In the genomic region with DNA sequence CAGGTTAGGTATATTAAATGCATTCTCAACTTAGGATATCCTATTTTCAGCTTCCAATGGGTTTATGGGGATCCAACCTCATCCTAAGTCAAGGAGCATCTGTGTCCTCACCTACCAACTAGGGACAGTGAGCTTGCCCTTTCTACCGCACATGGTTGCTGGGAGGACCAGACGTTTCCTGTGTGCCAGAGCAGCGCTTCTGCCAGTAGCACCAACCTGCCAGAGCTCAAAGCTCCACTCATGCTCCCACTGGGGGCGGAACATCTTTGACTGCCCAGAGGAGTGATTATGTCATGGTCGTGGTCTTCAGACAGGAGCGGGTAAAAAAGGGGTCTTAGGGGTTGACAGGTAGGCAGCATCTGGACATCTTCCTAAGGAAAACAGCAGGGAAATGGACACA, we compare ENCODE assay signal across 24 cellular contexts. TPM values are rescaled to one million over a fixed set of nuclear protein-coding genes. Genes with fewer than 3 reads are reported as not detected.
DNase-seq lines count a peak whose midpoint lies in the region; ATAC-seq and TF ChIP-seq lines count a peak whose summit lies in the region.
"Had no signal": no experiment of that assay in that cellular context is flagged by ENCODE, and none has a peak within 500 bp of the region (broad histone marks: within the 10 kb centered on the region; RNA-seq: fewer than 3 reads in every experiment).

No MANE protein-coding gene starts in this region.

- no peak overlapping the region for H3K9ac ChIP-seq in endodermal cell (ENCODE audit: extremely low read depth, low read length, poor library complexity, severe bottlenecking)

- ATAC-seq in activated naive CD4-positive, alpha-beta T cell treated with anti-CD3 and anti-CD28 coated beads, Interleukin-2, amount 50 U/mL, for 72 hours: no peak
- ATAC-seq in CD8-positive, alpha-beta T cell: no peak
- ATAC-seq in GM18502 (IDR thresholded peaks at IDR 0.05; ENCODE audit: poor library complexity, unreplicated experiment): no peak
- ATAC-seq: GM12878, GM23338 had no signal

- POLR2A ChIA-PET in CD8-positive, alpha-beta T cell (lab: Charles Lee): interaction anchor here (0.9 kb wide), 1 partner anchor 11 kb away, joined by 3 read pairs; no protein-coding TSS in a partner anchor

- WGBS in endodermal cell (ENCODE audit: insufficient coverage in 1 of 2, insufficient read length in 1 of 2), 2 experiments: 96 to 97% methylated on average over 5 to 6 of the region's 6 CpGs

- peaks cover 21% of the 10 kb centered on the region for H3K4me1 Mint-ChIP-seq in activated naive CD4-positive, alpha-beta T cell treated with anti-CD3 and anti-CD28 coated beads, Interleukin-2, amount 50 U/mL, for 24 hours
- H3K4me1 Mint-ChIP-seq in CD8-positive, alpha-beta T cell (ENCODE audit: low read depth): peaks cover 29% of the 10 kb centered on the region
- H3K4me1 Mint-ChIP-seq in endodermal cell: peaks cover 11% of the 10 kb centered on the region

- H3K27me3 ChIP-seq in CD8-positive, alpha-beta T cell (ENCODE audit: insufficient read depth, low read length): no peaks in the 10 kb centered on the region
- no peaks in the 10 kb centered on the region for H3K27me3 ChIP-seq in endodermal cell (ENCODE audit: control insufficient read depth, insufficient read depth, low read length, poor library complexity, severe bottlenecking)
- no peaks in the 10 kb centered on the region for H3K27me3 ChIP-seq in vagina

- H3K4me3 Mint-ChIP-seq in activated naive CD4-positive, alpha-beta T cell treated with anti-CD3 and anti-CD28 coated beads, Interleukin-2, amount 50 U/mL, for 24 hours: no peak overlapping the region
- H3K4me3 Mint-ChIP-seq in CD8-positive, alpha-beta T cell: no peak overlapping the region
- no peak overlapping the region for H3K4me3 Mint-ChIP-seq in endodermal cell
- H3K4me3 Mint-ChIP-seq: CD4-positive, alpha-beta T cell; GM23338 had no signal

- no peak for TF ChIP-seq CTCF in CD8-positive, alpha-beta T cell (IDR thresholded peaks at IDR 0.05)
- TF ChIP-seq CTCF in endodermal cell (conservative IDR thresholded peaks at IDR 0.05): no peak
- TF ChIP-seq CTCF in vagina (IDR thresholded peaks at IDR 0.05): no peak

- H3K9me3 ChIP-seq in CD8-positive, alpha-beta T cell (ENCODE audit: low read length): no peaks in the 10 kb centered on the region
- H3K9me3 ChIP-seq in endodermal cell (ENCODE audit: control insufficient read depth, low read length): no peaks in the 10 kb centered on the region
- no peaks in the 10 kb centered on the region for H3K9me3 ChIP-seq in vagina
- H3K9me3 ChIP-seq: Caco-2 had no signal

- H3K36me3 Mint-ChIP-seq in activated naive CD4-positive, alpha-beta T cell treated with anti-CD3 and anti-CD28 coated beads, Interleukin-2, amount 50 U/mL, for 24 hours: peaks cover 8% of the 10 kb centered on the region
- H3K36me3 Mint-ChIP-seq in activated naive CD4-positive, alpha-beta T cell treated with anti-CD3 and anti-CD28 coated beads, Interleukin-2, amount 50 U/mL, for 72 hours: peaks cover 8 to 23% of the 10 kb centered on the region in 2 donors
- H3K36me3 Mint-ChIP-seq in CD8-positive, alpha-beta T cell: peaks cover 88% of the 10 kb centered on the region
- H3K36me3 Mint-ChIP-seq in endodermal cell (ENCODE audit: low read depth): peaks cover 69% of the 10 kb centered on the region

- H3K36me3 ChIP-seq in CD8-positive, alpha-beta T cell (ENCODE audit: insufficient read depth, low read length): peaks cover 47% of the 10 kb centered on the region
- H3K36me3 ChIP-seq in endodermal cell (ENCODE audit: control insufficient read depth, insufficient read depth, low read length): peaks cover 61% of the 10 kb centered on the region
- peaks cover 0 to 42% of the 10 kb centered on the region in 2 donors for H3K36me3 ChIP-seq in vagina

- H3K27ac Mint-ChIP-seq in activated naive CD4-positive, alpha-beta T cell treated with anti-CD3 and anti-CD28 coated beads, Interleukin-2, amount 50 U/mL, for 24 hours: peak overlapping the region; percentile 36
- H3K27ac Mint-ChIP-seq in activated naive CD4-positive, alpha-beta T cell treated with anti-CD3 and anti-CD28 coated beads, Interleukin-2, amount 50 U/mL, for 72 hours: no peak overlapping the region
- H3K27ac Mint-ChIP-seq in CD8-positive, alpha-beta T cell: peak overlapping the region; percentile 15
- no peak overlapping the region for H3K27ac Mint-ChIP-seq in endodermal cell
- H3K27ac Mint-ChIP-seq: GM23338 had no signal

- no peak for TF ChIP-seq POLR2A in vagina (IDR thresholded peaks at IDR 0.05)

- no peaks in the 10 kb centered on the region for H3K4me1 ChIP-seq in CD8-positive, alpha-beta T cell (ENCODE audit: insufficient read depth, low read length)
- no peaks in the 10 kb centered on the region for H3K4me1 ChIP-seq in endodermal cell (ENCODE audit: control insufficient read depth, insufficient read depth, low read length)
- H3K4me1 ChIP-seq in vagina: no peaks in the 10 kb centered on the region
- H3K4me1 ChIP-seq: Caco-2 had no signal

- intact Hi-C loops in CD8-positive, alpha-beta T cell (cut with DNase I, micrococcal nuclease): no loop called here
- intact Hi-C loops in vagina (cut with DNase I): no loop called here

- no peaks in the 10 kb centered on the region for H3K9me3 Mint-ChIP-seq in activated naive CD4-positive, alpha-beta T cell treated with anti-CD3 and anti-CD28 coated beads, Interleukin-2, amount 50 U/mL, for 24 hours
- H3K9me3 Mint-ChIP-seq in activated naive CD4-positive, alpha-beta T cell treated with anti-CD3 and anti-CD28 coated beads, Interleukin-2, amount 50 U/mL, for 72 hours: no peaks in the 10 kb centered on the region
- no peaks in the 10 kb centered on the region for H3K9me3 Mint-ChIP-seq in CD8-positive, alpha-beta T cell
- H3K9me3 Mint-ChIP-seq in endodermal cell: no peaks in the 10 kb centered on the region
- H3K9me3 Mint-ChIP-seq: CD4-positive, alpha-beta T cell; GM23338 had no signal

- no peak overlapping the region for H3K27ac ChIP-seq in CD8-positive, alpha-beta T cell (ENCODE audit: low read depth, low read length)
- H3K27ac ChIP-seq in endodermal cell (ENCODE audit: low read depth, low read length) (no peak overlapping the region), vagina (no peak overlapping the region)

- no peak overlapping the region for H3K4me3 ChIP-seq in CD8-positive, alpha-beta T cell (ENCODE audit: low read depth, low read length)
- H3K4me3 ChIP-seq in endodermal cell (ENCODE audit: low read length) (no peak overlapping the region), vagina (no peak overlapping the region)
- H3K4me3 ChIP-seq: GM12878, GM23338 had no signal

- no peak for DNase-seq in activated naive CD4-positive, alpha-beta T cell treated with anti-CD3 and anti-CD28 coated beads, Interleukin-2, amount 50 U/mL, for 72 hours (ENCODE audit: low spot score in 2 of 2)
- DNase-seq in CD8-positive, alpha-beta T cell: no peak
- DNase-seq in endodermal cell (peak; percentile 39), vagina (ENCODE audit: extremely low spot score in 2 of 2) (peak; percentile 46 to 78), COR-L47 (lab: John Stamatoyannopoulos, UW) (no peak)
- DNase-seq: Caco-2; CD4-positive, alpha-beta T cell; DMS 273 treated with DMSO at 0.1 percent for 48 hours; DMS79; EL; GDM1; HCEC 1CT; NCI-H1048; NCI-H1417; NCI-H1694; NCI-H2029 treated with DMSO at 0.1 percent for 48 hours; NCI-H446 treated with DMSO at 0.1 percent for 48 hours; NCI-H69; RPMI8226; SHP77 had no signal

- no peaks in the 10 kb centered on the region for H3K27me3 Mint-ChIP-seq in activated naive CD4-positive, alpha-beta T cell treated with anti-CD3 and anti-CD28 coated beads, Interleukin-2, amount 50 U/mL, for 24 hours
- no peaks in the 10 kb centered on the region for H3K27me3 Mint-ChIP-seq in CD8-positive, alpha-beta T cell (ENCODE audit: low read depth)
- no peaks in the 10 kb centered on the region for H3K27me3 Mint-ChIP-seq in endodermal cell (ENCODE audit: insufficient read depth)
- H3K27me3 Mint-ChIP-seq: CD4-positive, alpha-beta T cell had no signal

- CTCF ChIA-PET in CD8-positive, alpha-beta T cell (lab: Charles Lee): interaction anchor here (1.1 kb wide), 1 partner anchor 40 kb away, joined by 3 read pairs; no protein-coding TSS in a partner anchor

RNA-seq across cellular contexts. Expression of a gene that starts 24.7 kb away (rescaled TPM):
- 10 to 100 TPM; 24.5 to 51.4 TPM for total RNA-seq in activated naive CD4-positive, alpha-beta T cell treated with anti-CD3 and anti-CD28 coated beads, Interleukin-2, amount 50 U/mL, for 72 hours
- total RNA-seq in CD8-positive, alpha-beta T cell: 10 to 100 TPM; 51.5 to 56.5 TPM
- total RNA-seq in endodermal cell: 10 to 100 TPM; 33.0 to 40.0 TPM
- 37.6 TPM for polyA plus RNA-seq in endodermal cell (2013, experiment 1 of 2)
- 34.9 TPM for polyA plus RNA-seq in endodermal cell (2013, experiment 2 of 2)
- 33.6 TPM for total RNA-seq in vagina

RNA-seq across cellular contexts. Expression of a gene that starts 25.0 kb away (rescaled TPM):
- 10 to 100 TPM; 20.5 to 24.5 TPM for total RNA-seq in activated naive CD4-positive, alpha-beta T cell treated with anti-CD3 and anti-CD28 coated beads, Interleukin-2, amount 50 U/mL, for 72 hours
- total RNA-seq in CD8-positive, alpha-beta T cell: 1 to 10 TPM; 7.5 to 8.3 TPM
- 10 to 100 TPM; 18.1 to 19.7 TPM for total RNA-seq in endodermal cell
- polyA plus RNA-seq in endodermal cell (2013, experiment 1 of 2): 21.2 TPM
- polyA plus RNA-seq in endodermal cell (2013, experiment 2 of 2): 21.9 TPM
- total RNA-seq in vagina: 6.4 TPM

RNA-seq across cellular contexts. Expression of a gene that starts 28.8 kb away (rescaled TPM):
- 10 to 100 TPM; 17.5 to 37.1 TPM for total RNA-seq in activated naive CD4-positive, alpha-beta T cell treated with anti-CD3 and anti-CD28 coated beads, Interleukin-2, amount 50 U/mL, for 72 hours
- 10 to 100 TPM; 20.1 to 24.3 TPM for total RNA-seq in CD8-positive, alpha-beta T cell
- 10 to 100 TPM; 28.9 to 39.3 TPM for total RNA-seq in endodermal cell
- polyA plus RNA-seq in endodermal cell (2013, experiment 1 of 2): 45.4 TPM
- polyA plus RNA-seq in endodermal cell (2013, experiment 2 of 2): 44.9 TPM
- 118 TPM for total RNA-seq in vagina

RNA-seq across cellular contexts. Expression of a gene that starts 29.0 kb away (rescaled TPM):
- 10 to 100 TPM; 10.0 to 23.2 TPM for total RNA-seq in activated naive CD4-positive, alpha-beta T cell treated with anti-CD3 and anti-CD28 coated beads, Interleukin-2, amount 50 U/mL, for 72 hours
- 1 to 10 TPM in 1 of 2 experiments, under 1 TPM in 1; 0.71 to 1.7 TPM for total RNA-seq in CD8-positive, alpha-beta T cell
- total RNA-seq in endodermal cell (10 to 100 TPM; 16.2 to 20.5 TPM), vagina (10.6 TPM)
- polyA plus RNA-seq in endodermal cell (2013, experiment 1 of 2): 16.4 TPM
- 14.7 TPM for polyA plus RNA-seq in endodermal cell (2013, experiment 2 of 2)

Comparison
In these comparisons a context has a peak if more than half of its experiments do, and no peak if none do; other contexts are left out.
1. H3K27ac Mint-ChIP-seq: peak in activated naive CD4-positive, alpha-beta T cell treated with anti-CD3 and anti-CD28 coated beads, Interleukin-2, amount 50 U/mL, for 24 hours (single experiment) and CD8-positive, alpha-beta T cell (single experiment); none in activated naive CD4-positive, alpha-beta T cell treated with anti-CD3 and anti-CD28 coated beads, Interleukin-2, amount 50 U/mL, for 72 hours (0 of 2) and endodermal cell (single experiment).
2. DNase-seq: peak in endodermal cell (single experiment) and vagina (2 of 2); none in activated naive CD4-positive, alpha-beta T cell treated with anti-CD3 and anti-CD28 coated beads, Interleukin-2, amount 50 U/mL, for 72 hours (0 of 2), CD8-positive, alpha-beta T cell (0 of 7) and COR-L47 (single experiment).